ENCODE assay signal across 8 cellular contexts in the genomic region with DNA sequence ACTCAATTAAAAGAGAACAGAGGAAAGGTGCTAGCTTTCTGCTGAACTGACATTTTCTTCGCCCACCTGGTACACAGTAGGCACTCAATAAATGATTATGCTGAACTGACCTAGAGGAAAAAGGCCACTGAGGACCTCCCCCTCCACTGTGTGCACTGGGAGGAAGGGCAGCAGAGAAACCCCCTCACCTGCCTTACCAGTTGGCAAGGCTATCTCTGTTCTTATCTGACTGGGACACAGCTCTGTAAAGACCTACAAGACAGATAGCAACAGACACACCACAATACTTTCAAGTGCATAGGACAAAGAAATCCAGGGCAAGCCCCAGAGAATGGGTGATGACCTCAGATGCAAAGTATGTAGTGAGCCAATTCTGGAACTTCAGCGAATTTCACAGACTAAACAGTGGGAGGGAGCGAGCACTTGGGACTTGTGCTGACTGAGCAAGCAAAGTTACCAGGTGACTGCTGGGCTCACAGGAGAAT. TPM values are rescaled to one million over a fixed set of nuclear protein-coding genes. Genes with fewer than 3 reads are reported as not detected.
DNase-seq lines count a peak whose midpoint lies in the region; ATAC-seq and TF ChIP-seq lines count a peak whose summit lies in the region.
"Had no signal": no experiment of that assay in that cellular context is flagged by ENCODE, and none has a peak within 500 bp of the region (broad histone marks: within the 10 kb centered on the region; RNA-seq: fewer than 3 reads in every experiment).

No MANE protein-coding gene starts in this region.

- H3K4me2 ChIP-seq in SK-N-SH: peak overlapping the region; percentile 78

- TF ChIP-seq CTCF in SK-N-SH (IDR thresholded peaks at IDR 0.05): no peak
- TF ChIP-seq CTCF in type B pancreatic cell (conservative IDR thresholded peaks at IDR 0.05): no peak

- H3K27ac Mint-ChIP-seq in type B pancreatic cell: peak overlapping the region; percentile 89
- H3K27ac Mint-ChIP-seq in T-cell: no peak overlapping the region

- H3K9me3 Mint-ChIP-seq in type B pancreatic cell: peaks cover 4% of the 10 kb centered on the region
- peaks cover 0 to 8% (median 0%) of the 10 kb centered on the region in 3 donors for H3K9me3 Mint-ChIP-seq in T-cell

- peak overlapping the region; percentile 41 to 98; a peak in 3 of 4 replicates for H3K27ac ChIP-seq in SK-N-SH (ENCODE audit: low read depth in 2 of 2, low read length in 1 of 2)

- no peaks in the 10 kb centered on the region for H3K9me2 ChIP-seq in SK-N-SH

- H3K36me3 ChIP-seq in SK-N-SH (replicated peaks in 1 of 2; ENCODE audit: control insufficient read depth in 1 of 2, insufficient read depth in 2 of 2, low read length in 1 of 2): peaks cover 0 to 48% of the 10 kb centered on the region in 2 experiments

- H3K9ac ChIP-seq in SK-N-SH: peak overlapping the region; percentile 90

- peaks cover 4% of the 10 kb centered on the region; the same call in 1 of the 2 replicates for H3K9me3 ChIP-seq in SK-N-SH

- 45% methylated on average over 3 of the region's 3 CpGs for WGBS in SK-N-SH (ENCODE audit: low lambda C conversion rate)

- H3K4me3 Mint-ChIP-seq in type B pancreatic cell: peak overlapping the region; percentile 18
- H3K4me3 Mint-ChIP-seq in T-cell: no peak overlapping the region

- DNase-seq in HCEC 1CT: peak; percentile 92
- no peak for DNase-seq in SK-N-SH
- DNase-seq in hepatic stellate cell (ENCODE audit: low spot score): peak; percentile 78
- DNase-seq in type B pancreatic cell (ENCODE audit: extremely low spot score, unreplicated experiment): peak; percentile 59
- no peak for DNase-seq in T-cell
- DNase-seq in middle frontal gyrus (ENCODE audit: extremely low spot score, low spot score): no peak
- DNase-seq in cerebellar nuclear complex (lab: John Stamatoyannopoulos, UW): no peak
- DNase-seq: stimulated activated CD8-positive, alpha-beta memory T cell treated with anti-CD3 and anti-CD28 coated beads, Interleukin-4, amount 100 ng/mL, for 48 hours had no signal

- H3F3A ChIP-seq in SK-N-SH (replicated peaks; ENCODE audit: insufficient read depth): peaks cover 9% of the 10 kb centered on the region

- peaks cover 8% of the 10 kb centered on the region; the same call in 1 of the 2 replicates for H3K79me2 ChIP-seq in SK-N-SH (ENCODE audit: insufficient read depth)

- H3K27me3 ChIP-seq in SK-N-SH (ENCODE audit: insufficient read depth): no peaks in the 10 kb centered on the region

- H3K4me1 ChIP-seq in SK-N-SH (ENCODE audit: control insufficient read depth in 1 of 2, insufficient read depth in 2 of 2, low read depth in 1 of 2, low read length in 1 of 2): peaks cover 0 to 24% of the 10 kb centered on the region in 2 experiments; a peak in 3 of 4 replicates

- no peak for TF ChIP-seq RAD21 in SK-N-SH (IDR thresholded peaks at IDR 0.05; ENCODE audit: low read length)

- CTCF ChIA-PET in SK-N-SH (lab: Yijun Ruan, JAX): interaction anchor here (1.7 to 3.2 kb wide), 3 partner anchors 14 to 103 kb away, joined by 5 to 15 read pairs (median 7); no protein-coding TSS in a partner anchor
- CTCF ChIA-PET in T-cell (lab: Charles Lee): no interaction called here

- H3K36me3 Mint-ChIP-seq in type B pancreatic cell (peaks cover 27% of the 10 kb centered on the region), T-cell (peaks cover 3% of the 10 kb centered on the region)

- H3K27me3 Mint-ChIP-seq in type B pancreatic cell (no peaks in the 10 kb centered on the region), T-cell (no peaks in the 10 kb centered on the region)

- no peak overlapping the region for H2AFZ ChIP-seq in SK-N-SH (ENCODE audit: low read depth)

- ATAC-seq in T-cell (replicated peaks in 1 of 4): no peak

- peak in 1 of 2 experiments; percentile 42; a peak in 1 of 4 replicates for TF ChIP-seq EP300 in SK-N-SH (IDR thresholded peaks at IDR 0.05; ENCODE audit: borderline replicate concordance in 1 of 2, low read depth in 1 of 2, low read length in 1 of 2)

- peak overlapping the region in 1 of 2 experiments; percentile 42; a peak in 1 of 4 replicates for H3K4me3 ChIP-seq in SK-N-SH (ENCODE audit: low read depth in 2 of 2, low read length in 1 of 2)

- H3K4me1 Mint-ChIP-seq in type B pancreatic cell (ENCODE audit: unreplicated experiment): peaks cover 32% of the 10 kb centered on the region
- H3K4me1 Mint-ChIP-seq in T-cell: no peaks in the 10 kb centered on the region

- POLR2A ChIA-PET in SK-N-SH (lab: Yijun Ruan, JAX): no interaction called here
- POLR2A ChIA-PET in T-cell (lab: Charles Lee): no interaction called here

- no peaks in the 10 kb centered on the region for H4K20me1 ChIP-seq in SK-N-SH (ENCODE audit: insufficient read depth)

TF ChIP-seq in SK-N-SH, 30 proteins besides CTCF, POLR2A, EP300 and RAD21:
- TF ChIP-seq JUND (IDR thresholded peaks at IDR 0.05) (peak; percentile 85), TEAD4 (IDR thresholded peaks at IDR 0.05; ENCODE audit: borderline replicate concordance, insufficient read depth) (0 out of 2 replicates have a peak, but pooled peaks have one; percentile 43), FOSL2 (IDR thresholded peaks at IDR 0.05; ENCODE audit: borderline replicate concordance, low read depth) (peak; percentile 73; the same call in 1 of the 2 replicates), NFIC (IDR thresholded peaks at IDR 0.05; ENCODE audit: borderline replicate concordance) (peak; percentile 30; the same call in 1 of the 2 replicates), FOXJ3 (CRISPR knock-in tag; IDR thresholded peaks at IDR 0.05) (no peak), CHD2 (IDR thresholded peaks at IDR 0.05; ENCODE audit: low read length, partially characterized antibody) (no peak), MEF2A (IDR thresholded peaks at IDR 0.05; ENCODE audit: borderline replicate concordance, low read depth) (0 out of 2 replicates have a peak, but pooled peaks have one; percentile 31), TCF12 (IDR thresholded peaks at IDR 0.05) (peak; percentile 49; the same call in 1 of the 2 replicates)
- TF ChIP-seq, protein P1, sequence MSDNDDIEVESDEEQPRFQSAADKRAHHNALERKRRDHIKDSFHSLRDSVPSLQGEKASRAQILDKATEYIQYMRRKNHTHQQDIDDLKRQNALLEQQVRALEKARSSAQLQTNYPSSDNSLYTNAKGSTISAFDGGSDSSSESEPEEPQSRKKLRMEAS (IDR thresholded peaks at IDR 0.05; ENCODE audit: low read depth): peak; percentile 31; the same call in 1 of the 2 replicates
- TF ChIP-seq, protein P2, sequence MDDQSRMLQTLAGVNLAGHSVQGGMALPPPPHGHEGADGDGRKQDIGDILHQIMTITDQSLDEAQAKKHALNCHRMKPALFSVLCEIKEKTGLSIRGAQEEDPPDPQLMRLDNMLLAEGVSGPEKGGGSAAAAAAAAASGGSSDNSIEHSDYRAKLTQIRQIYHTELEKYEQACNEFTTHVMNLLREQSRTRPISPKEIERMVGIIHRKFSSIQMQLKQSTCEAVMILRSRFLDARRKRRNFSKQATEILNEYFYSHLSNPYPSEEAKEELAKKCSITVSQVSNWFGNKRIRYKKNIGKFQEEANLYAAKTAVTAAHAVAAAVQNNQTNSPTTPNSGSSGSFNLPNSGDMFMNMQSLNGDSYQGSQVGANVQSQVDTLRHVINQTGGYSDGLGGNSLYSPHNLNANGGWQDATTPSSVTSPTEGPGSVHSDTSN (IDR thresholded peaks at IDR 0.05): 0 out of 2 replicates have a peak, but pooled peaks have one; percentile 15
- TF ChIP-seq, protein P3, sequence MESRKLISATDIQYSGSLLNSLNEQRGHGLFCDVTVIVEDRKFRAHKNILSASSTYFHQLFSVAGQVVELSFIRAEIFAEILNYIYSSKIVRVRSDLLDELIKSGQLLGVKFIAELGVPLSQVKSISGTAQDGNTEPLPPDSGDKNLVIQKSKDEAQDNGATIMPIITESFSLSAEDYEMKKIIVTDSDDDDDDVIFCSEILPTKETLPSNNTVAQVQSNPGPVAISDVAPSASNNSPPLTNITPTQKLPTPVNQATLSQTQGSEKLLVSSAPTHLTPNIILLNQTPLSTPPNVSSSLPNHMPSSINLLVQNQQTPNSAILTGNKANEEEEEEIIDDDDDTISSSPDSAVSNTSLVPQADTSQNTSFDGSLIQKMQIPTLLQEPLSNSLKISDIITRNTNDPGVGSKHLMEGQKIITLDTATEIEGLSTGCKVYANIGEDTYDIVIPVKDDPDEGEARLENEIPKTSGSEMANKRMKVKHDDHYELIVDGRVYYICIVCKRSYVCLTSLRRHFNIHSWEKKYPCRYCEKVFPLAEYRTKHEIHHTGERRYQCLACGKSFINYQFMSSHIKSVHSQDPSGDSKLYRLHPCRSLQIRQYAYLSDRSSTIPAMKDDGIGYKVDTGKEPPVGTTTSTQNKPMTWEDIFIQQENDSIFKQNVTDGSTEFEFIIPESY (IDR thresholded peaks at IDR 0.05; ENCODE audit: borderline replicate concordance, low read depth): no peak

RNA-seq across cellular contexts. Expression of a gene that starts 30.4 kb away (rescaled TPM):
- polyA plus RNA-seq in SK-N-SH (2012; rRNA removed): 74.4 and 97.2 TPM in 2 replicates
- 89.3 and 96.8 TPM in 2 replicates for polyA plus RNA-seq in SK-N-SH (2012; cell fraction: cytosol; rRNA removed)
- 68.2 and 70.4 TPM in 2 replicates for polyA plus RNA-seq in SK-N-SH (2012; cell fraction: nucleus; rRNA removed)
- total RNA-seq in type B pancreatic cell (ENCODE audit: low replicate concordance) (171 and 347 TPM in 2 replicates), T-cell (1 to 10 TPM; 4.2 to 9.7 (median 5.3) TPM)

Comparison
In these comparisons a context has a peak if more than half of its experiments do, and no peak if none do; other contexts are left out.
1. DNase-seq: peak in HCEC 1CT (single experiment), hepatic stellate cell (single experiment) and type B pancreatic cell (single experiment); none in SK-N-SH (single experiment), T-cell (0 of 34), middle frontal gyrus (single experiment) and cerebellar nuclear complex (0 of 2).
2. RNA of a gene that starts 30.4 kb away (total RNA-seq): 171 to 347 TPM in type B pancreatic cell; 4.2 to 9.7 TPM in T-cell; every median in the first group is over 10 times any median in the second.